Comparison of ENCODE assay signal across 8 cellular contexts in the genomic region with DNA sequence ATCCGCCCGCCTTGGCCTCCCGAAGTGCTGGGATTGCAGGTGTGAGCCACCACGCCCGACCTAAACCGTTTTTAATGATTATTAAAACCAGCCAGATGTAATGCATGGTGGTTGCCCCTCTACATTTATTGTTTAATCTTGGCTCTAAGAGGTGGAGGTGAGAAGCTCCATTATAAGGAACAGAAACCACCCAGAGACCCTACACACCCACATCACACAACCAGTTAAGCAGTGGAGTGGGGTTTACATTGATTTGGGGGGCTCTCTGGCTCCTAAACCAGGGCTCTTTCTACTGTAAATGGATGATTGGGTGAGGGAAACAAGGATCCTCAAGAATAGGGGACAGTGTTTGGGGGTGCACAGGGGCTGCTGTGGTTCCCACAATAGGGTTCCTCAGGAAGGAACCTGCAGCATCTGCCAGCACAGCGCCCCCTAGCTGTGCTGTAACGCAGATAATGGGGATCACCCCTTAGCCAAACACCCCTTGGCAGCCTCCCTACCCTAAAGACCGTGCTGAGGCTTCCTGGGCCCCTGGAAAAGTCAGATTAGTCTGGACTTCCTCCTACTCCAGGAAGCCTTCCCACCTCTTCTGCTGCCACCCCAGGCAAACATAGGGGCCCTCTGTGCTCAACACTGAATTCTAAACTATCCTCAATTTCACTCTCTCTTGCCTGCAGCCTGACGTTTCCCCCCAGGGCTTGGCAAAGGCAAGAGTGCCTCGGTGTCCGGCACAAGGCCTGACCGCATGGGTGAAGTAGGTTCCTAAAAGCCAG. TPM values are rescaled to one million over a fixed set of nuclear protein-coding genes. Genes with fewer than 3 reads are reported as not detected.
DNase-seq lines count a peak whose midpoint lies in the region; ATAC-seq and TF ChIP-seq lines count a peak whose summit lies in the region.

No MANE protein-coding gene starts in this region.

- H3K27me3 ChIP-seq in left ventricle myocardium inferior (ENCODE audit: low read depth), result no peaks in the 10 kb centered on the region

- ATAC-seq in GM18873 (IDR thresholded peaks at IDR 0.05; ENCODE audit: low FRiP score, unreplicated experiment), result no peak
- no peak for ATAC-seq in HG03432 (IDR thresholded peaks at IDR 0.05; ENCODE audit: unreplicated experiment)

- intact Hi-C loops in left ventricle myocardium inferior (cut with micrococcal nuclease), result no loop called here

- H3K4me3 ChIP-seq in GM12875 (ENCODE audit: low read depth, low read length) (no peak overlapping the region), left ventricle myocardium inferior (no peak overlapping the region)

- H3K4me1 ChIP-seq in left ventricle myocardium inferior, result peaks cover 94% of the 10 kb centered on the region

- H3K27ac ChIP-seq in left ventricle myocardium inferior (replicated peaks), result peak overlapping the region; percentile 59

- peak; percentile 32 for DNase-seq in RPMI7951 (ENCODE audit: low read depth)
- DNase-seq in activated naive CD4-positive, alpha-beta T cell treated with Interleukin-2 at 50 U/mL for 16 hours, result peak; percentile 59
- peak; percentile 32 for DNase-seq in left ventricle myocardium inferior
- peak in 2 of 3 donors; percentile 34 to 45 for DNase-seq in stimulated activated CD4-positive, alpha-beta T cell treated with anti-CD3 and anti-CD28 coated beads, Interleukin-12 subunit alpha, Interleukin-12 subunit beta, amount 100 ng/mL, for 48 hours (ENCODE audit: low read depth in 2 of 3, low spot score in 1 of 3)
- no peak for DNase-seq in NCI-H2196 (lab: John Stamatoyannopoulos, UW; ENCODE audit: unreplicated experiment)

- TF ChIP-seq CTCF in GM12875 (IDR thresholded peaks at IDR 0.05; ENCODE audit: borderline replicate concordance, insufficient read depth, low read depth, low read length) (peak; percentile 91), left ventricle myocardium inferior (IDR thresholded peaks at IDR 0.05; ENCODE audit: borderline replicate concordance) (peak; percentile 81)

- H3K9me3 ChIP-seq in left ventricle myocardium inferior (replicated peaks), result no peaks in the 10 kb centered on the region

- H3K36me3 ChIP-seq in left ventricle myocardium inferior, result peaks cover 22% of the 10 kb centered on the region

RNA-seq across cellular contexts. Expression of a gene that starts 2.4 kb away (rescaled TPM):
- total RNA-seq in RPMI7951 (2014; rRNA removed; shearing (Covaris generic)), result 40.1 and 54.5 TPM in 2 replicates
- 58.3 TPM for total RNA-seq in left ventricle myocardium inferior

RNA-seq across cellular contexts. Expression of a gene that starts 2.6 kb away (rescaled TPM):
- total RNA-seq in RPMI7951 (2014; rRNA removed; shearing (Covaris generic)), result 21.0 and 27.3 TPM in 2 replicates
- 39.8 TPM for total RNA-seq in left ventricle myocardium inferior

RNA-seq across cellular contexts. Expression of a gene that starts 29.6 kb away (rescaled TPM):
- total RNA-seq in RPMI7951 (2014; rRNA removed; shearing (Covaris generic)), result 9.6 and 12.9 TPM in 2 replicates
- 14.3 TPM for total RNA-seq in left ventricle myocardium inferior
